Comparison of ENCODE assay signal across 20 cellular contexts in the genomic region with DNA sequence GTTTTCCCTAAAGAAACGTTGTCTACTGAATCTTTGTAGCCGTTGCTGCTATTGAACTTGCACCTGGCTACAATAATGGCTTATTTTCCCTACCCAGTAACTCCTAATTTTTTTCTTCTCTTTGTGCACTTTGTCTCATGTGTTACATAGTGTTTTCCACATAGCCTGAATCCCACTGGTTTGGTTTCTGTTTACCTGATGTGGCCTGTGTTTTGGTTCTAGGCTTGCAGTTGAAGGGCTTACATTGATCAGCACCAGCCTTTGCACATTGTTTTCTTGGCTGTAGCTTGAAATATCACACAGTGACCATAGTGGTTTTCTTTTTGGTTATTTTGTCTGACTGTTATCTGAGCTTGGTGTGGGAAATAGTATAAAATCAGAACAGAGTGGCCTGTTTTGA.
"Had no signal": no experiment of that assay in that cellular context is flagged by ENCODE, and none has a peak within 500 bp of the region (broad histone marks: within the 10 kb centered on the region; RNA-seq: fewer than 3 reads in every experiment).

No MANE protein-coding gene starts in this region.

- FAIRE-seq: urothelium cell line had no signal

- DNase-seq: natural killer cell; occipital lobe; ovary; posterior cingulate gyrus; psoas muscle; right cardiac atrium; spleen; stimulated activated CD4-positive, alpha-beta T cell treated with anti-CD3 and anti-CD28 coated beads, Interleukin-12 subunit alpha, Interleukin-12 subunit beta, amount 100 ng/mL, for 4 hours; stimulated activated CD4-positive, alpha-beta T cell treated with anti-CD3 and anti-CD28 coated beads, Interleukin-1b, Interleukin-23, amount 100 ng/mL, for 48 hours; stimulated activated CD4-positive, alpha-beta T cell treated with anti-CD3 and anti-CD28 coated beads, Interleukin-4, amount 100 ng/mL, for 1 hour; stimulated activated CD4-positive, alpha-beta T cell treated with anti-CD3 and anti-CD28 coated beads, Interleukin-4, amount 100 ng/mL, for 4 hours; stimulated activated CD8-positive, alpha-beta memory T cell treated with anti-CD3 and anti-CD28 coated beads, Interleukin-4, amount 100 ng/mL, for 48 hours; stimulated activated naive CD4-positive, alpha-beta T cell; stomach; thyroid gland; trophoblast cell; upper lobe of left lung had no signal

- ATAC-seq: natural killer cell; psoas muscle; right cardiac atrium; sciatic nerve; stimulated activated memory B cell treated with anti-CD40 and anti-IgM and Interleukin-4, amounts not matched to agents 10 μg/mL and 1 μg/mL and 100 μg/mL, for 72 hours had no signal
